22 cellular contexts compared by ENCODE assay signal in the genomic region with DNA sequence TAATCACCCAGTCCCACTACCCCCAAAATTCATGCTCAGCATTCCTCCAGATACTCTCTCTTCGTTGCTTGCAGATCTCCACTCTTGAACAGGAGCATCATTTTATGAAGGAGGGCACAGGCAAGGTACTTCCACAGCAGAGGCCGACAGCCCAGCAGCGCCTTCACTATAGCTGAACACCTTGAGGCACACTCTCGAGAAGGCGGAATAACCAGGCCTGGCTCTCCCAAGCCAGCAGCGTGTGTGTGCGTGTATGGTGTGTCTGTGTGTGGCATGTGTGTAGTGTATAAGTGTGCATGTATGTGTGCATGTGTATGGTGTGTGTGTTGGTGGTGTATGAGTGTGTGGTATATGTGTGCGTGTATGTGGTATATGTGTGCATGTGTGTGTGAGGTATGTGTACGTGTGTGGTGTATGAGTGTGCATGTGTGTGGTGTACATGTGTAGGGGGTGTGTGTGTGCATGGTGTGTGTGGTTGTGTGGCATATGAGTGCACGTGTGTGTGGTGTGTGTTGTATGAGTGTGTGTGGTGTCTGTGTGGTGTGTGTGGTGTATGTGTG.
"Had no signal": no experiment of that assay in that cellular context is flagged by ENCODE, and none has a peak within 500 bp of the region (broad histone marks: within the 10 kb centered on the region; RNA-seq: fewer than 3 reads in every experiment).

No MANE protein-coding gene starts in this region.

- DNase-seq: activated CD4-positive, alpha-beta T cell treated with anti-CD3 and anti-CD28 coated beads, Interleukin-2, amount 50 U/mL, for 1 hour; activated CD4-positive, CD25-positive, alpha-beta regulatory T cell treated with anti-CD3 and anti-CD28 coated beads, Interleukin-2, amount 50 U/mL, for 72 hours; activated CD8-positive, alpha-beta T cell treated with anti-CD3 and anti-CD28 coated beads, Interleukin-2, amount 10 ng/mL, durations not matched to agents 7 days and 5 days; activated T-cell treated with anti-CD3 and anti-CD28 coated beads, Interleukin-2, amount 50 U/mL, for 24 hours; cerebellar nuclear complex; esophagus squamous epithelium; lower lobe of right lung; naive thymus-derived CD4-positive, alpha-beta T cell; retina; stimulated activated CD4-positive, alpha-beta T cell treated with anti-CD3 and anti-CD28 coated beads, Interleukin-1b, Interleukin-23, amount 100 ng/mL, for 48 hours; stimulated activated naive CD8-positive, alpha-beta T cell treated with anti-CD3 and anti-CD28 coated beads, Interleukin-15, amount 100 ng/mL, for 72 hours; T-helper 1 cell; uterus; WERI-Rb-1 had no signal

- FAIRE-seq: keratinocyte, TTC549 had no signal

- H3K4me3 ChIP-seq: breast epithelium, coronary artery, esophagus squamous epithelium, gastroesophageal sphincter, lower lobe of right lung, tibial artery, uterus had no signal

- H3K4me1 ChIP-seq: breast epithelium, uterus had no signal

- H3K27me3 ChIP-seq: breast epithelium, esophagus squamous epithelium, gastroesophageal sphincter, tibial artery, uterus had no signal

- H3K9me3 ChIP-seq: breast epithelium, esophagus squamous epithelium, gastroesophageal sphincter, lower lobe of right lung, tibial artery, uterus had no signal

- H3K27ac ChIP-seq: breast epithelium, coronary artery, esophagus squamous epithelium, gastroesophageal sphincter, lower lobe of right lung, tibial artery, uterus, WERI-Rb-1 had no signal

- ATAC-seq: activated CD8-positive, alpha-beta T cell treated with anti-CD3 and anti-CD28 coated beads, Interleukin-2, amount 10 ng/mL, durations not matched to agents 7 days and 5 days; activated naive CD4-positive, alpha-beta T cell treated with anti-CD3 and anti-CD28 coated beads, Interleukin-2, amount 50 U/mL, for 72 hours; activated T-helper 17 cell treated with anti-CD3 and anti-CD28 coated beads, Interleukin-2, amount 50 U/mL, for 72 hours; gastroesophageal sphincter; lower lobe of right lung; naive thymus-derived CD4-positive, alpha-beta T cell; stimulated activated naive CD8-positive, alpha-beta T cell treated with anti-CD3 and anti-CD28 coated beads, Interleukin-15, amount 100 ng/mL, for 72 hours had no signal

- H3K36me3 ChIP-seq: breast epithelium, esophagus squamous epithelium, gastroesophageal sphincter, lower lobe of right lung, tibial artery, uterus, WERI-Rb-1 had no signal
